Comparison of ENCODE assay signal across 16 cellular contexts in the genomic region with DNA sequence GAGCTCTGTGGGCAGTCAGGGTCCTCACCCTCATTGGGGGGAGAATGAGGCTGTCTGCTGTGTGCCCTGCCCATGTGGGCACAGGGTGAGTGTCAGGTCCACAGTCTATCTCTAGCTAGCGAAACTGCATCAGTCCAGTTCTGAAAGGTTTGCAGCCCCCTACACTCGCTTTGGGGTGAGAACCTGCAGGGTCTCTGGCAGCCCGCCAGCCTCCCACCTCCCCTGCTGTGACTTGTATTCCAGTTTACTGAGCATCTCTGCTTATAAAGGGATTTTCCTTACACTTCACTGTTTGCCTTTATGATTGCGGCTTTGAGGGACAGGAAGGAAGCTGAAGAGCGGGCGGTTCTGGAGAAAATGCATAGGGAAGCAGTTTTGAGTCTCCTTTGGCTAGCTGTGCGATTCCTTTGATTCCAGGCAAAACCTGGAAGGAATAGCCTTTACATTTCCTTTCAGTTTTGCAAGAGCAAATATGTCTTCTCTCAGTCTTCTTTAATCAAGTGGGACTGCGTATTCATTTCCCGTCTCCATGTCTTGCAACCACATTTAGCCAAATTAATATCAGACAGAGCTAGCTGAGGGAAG.
A peak's percentile ranks its signal among the peaks of the same experiment; 100 is the strongest.
DNase-seq lines count a peak whose midpoint lies in the region; ATAC-seq and TF ChIP-seq lines count a peak whose summit lies in the region.
"Had no signal": no experiment of that assay in that cellular context is flagged by ENCODE, and none has a peak within 500 bp of the region (broad histone marks: within the 10 kb centered on the region; RNA-seq: fewer than 3 reads in every experiment).

No MANE protein-coding gene starts in this region.

- no peaks in the 10 kb centered on the region for H3K9me3 Mint-ChIP-seq in activated T-cell treated with anti-CD3 and anti-CD28 coated beads, Interleukin-2, amount 50 U/mL, for 24 hours
- no peaks in the 10 kb centered on the region for H3K9me3 Mint-ChIP-seq in activated T-cell treated with anti-CD3 and anti-CD28 coated beads, Interleukin-2, amount 50 U/mL, for 72 hours
- H3K9me3 Mint-ChIP-seq in stimulated activated naive B cell treated with anti-CD40 and anti-IgM and Interleukin-4, amounts not matched to agents 10 μg/mL and 1 μg/mL and 100 μg/mL, for 72 hours: no peaks in the 10 kb centered on the region
- no peaks in the 10 kb centered on the region for H3K9me3 Mint-ChIP-seq in activated CD4-positive, alpha-beta memory T cell treated with anti-CD3 and anti-CD28 coated beads, Interleukin-2, amount 10 ng/mL, durations not matched to agents 7 days and 5 days
- H3K9me3 Mint-ChIP-seq: activated B cell treated with CpG ODN at 0.5 μM for 24 hours had no signal

- no peak for DNase-seq in activated T-cell treated with anti-CD3 and anti-CD28 coated beads, Interleukin-2, amount 50 U/mL, for 24 hours
- DNase-seq in activated T-cell treated with anti-CD3 and anti-CD28 coated beads, Interleukin-2, amount 50 U/mL, for 72 hours: no peak
- DNase-seq in astrocyte of the spinal cord (ENCODE audit: low read depth, low spot score): peak; percentile 27
- DNase-seq in hepatocyte (ENCODE audit: low spot score): no peak
- no peak for DNase-seq in stimulated activated naive B cell treated with anti-CD40 and anti-IgM and Interleukin-4, amounts not matched to agents 10 μg/mL and 1 μg/mL and 100 μg/mL, for 72 hours
- DNase-seq in posterior vena cava (ENCODE audit: low spot score): no peak
- no peak for DNase-seq in activated CD4-positive, alpha-beta memory T cell treated with anti-CD3 and anti-CD28 coated beads, Interleukin-2, amount 10 ng/mL, durations not matched to agents 7 days and 5 days
- no peak for DNase-seq in stimulated activated CD8-positive, alpha-beta memory T cell treated with anti-CD3 and anti-CD28 coated beads, Interleukin-4, amount 100 ng/mL, for 48 hours
- DNase-seq: activated B cell treated with CpG ODN at 0.5 μM for 24 hours; amniotic stem cell; effector CD8-positive, alpha-beta T cell; hippocampal formation; mammary epithelial cell; MV-4-11; NCI-H345 had no signal

- peak overlapping the region; percentile 48 for H3K4me2 ChIP-seq in hepatocyte
- H3K4me2 ChIP-seq: smooth muscle cell had no signal

- H3K27me3 Mint-ChIP-seq in activated T-cell treated with anti-CD3 and anti-CD28 coated beads, Interleukin-2, amount 50 U/mL, for 24 hours: no peaks in the 10 kb centered on the region
- H3K27me3 Mint-ChIP-seq in activated T-cell treated with anti-CD3 and anti-CD28 coated beads, Interleukin-2, amount 50 U/mL, for 72 hours (ENCODE audit: low read depth): no peaks in the 10 kb centered on the region
- no peaks in the 10 kb centered on the region for H3K27me3 Mint-ChIP-seq in stimulated activated naive B cell treated with anti-CD40 and anti-IgM and Interleukin-4, amounts not matched to agents 10 μg/mL and 1 μg/mL and 100 μg/mL, for 72 hours
- H3K27me3 Mint-ChIP-seq in activated CD4-positive, alpha-beta memory T cell treated with anti-CD3 and anti-CD28 coated beads, Interleukin-2, amount 10 ng/mL, durations not matched to agents 7 days and 5 days: no peaks in the 10 kb centered on the region
- H3K27me3 Mint-ChIP-seq: activated B cell treated with CpG ODN at 0.5 μM for 24 hours had no signal

- H3K9me2 ChIP-seq in hepatocyte (replicated peaks; ENCODE audit: insufficient read depth): no peaks in the 10 kb centered on the region

- no peaks in the 10 kb centered on the region for H3K27me3 ChIP-seq in hepatocyte

- CTCF ChIA-PET in activated CD4-positive, alpha-beta memory T cell treated with anti-CD3 and anti-CD28 coated beads, Interleukin-2, amount 10 ng/mL, durations not matched to agents 7 days and 5 days (lab: Charles Lee): interaction anchor here (0.9 to 1.4 kb wide), 4 partner anchors 56 to 347 kb away, joined by 3 read pairs; no protein-coding TSS in a partner anchor

- POLR2A ChIA-PET in activated CD4-positive, alpha-beta memory T cell treated with anti-CD3 and anti-CD28 coated beads, Interleukin-2, amount 10 ng/mL, durations not matched to agents 7 days and 5 days (lab: Charles Lee): interaction anchor here (1.4 to 1.6 kb wide), 2 partner anchors 16 to 74 kb away, joined by 3 to 4 read pairs; no protein-coding TSS in a partner anchor

- in situ Hi-C loops in astrocyte of the spinal cord (cut with HindIII; ENCODE audit: low sequenced_read_pairs): loop anchor here (10.0 kb wide), 1 partner anchor 74 kb away; a partner anchor contains a TSS

- peaks cover 36% of the 10 kb centered on the region for H3K79me2 ChIP-seq in hepatocyte

- peaks cover 4% of the 10 kb centered on the region for H4K20me1 ChIP-seq in hepatocyte (ENCODE audit: insufficient read depth, poor library complexity, severe bottlenecking)

- H3K4me3 ChIP-seq in astrocyte of the spinal cord (ENCODE audit: low read depth, low read length): no peak overlapping the region
- no peak overlapping the region for H3K4me3 ChIP-seq in hepatocyte
- H3K4me3 ChIP-seq: smooth muscle cell had no signal

- no peaks in the 10 kb centered on the region for H3K36me3 ChIP-seq in hepatocyte (replicated peaks; ENCODE audit: insufficient read depth, low read depth)

- H2AFZ ChIP-seq in hepatocyte: no peak overlapping the region

- intact Hi-C loops in posterior vena cava (cut with DNase I): no loop called here

- H3K9me3 ChIP-seq in hepatocyte (ENCODE audit: low read depth): no peaks in the 10 kb centered on the region

- H3K4me1 Mint-ChIP-seq in activated T-cell treated with anti-CD3 and anti-CD28 coated beads, Interleukin-2, amount 50 U/mL, for 24 hours (ENCODE audit: low read depth): peaks cover 18% of the 10 kb centered on the region
- H3K4me1 Mint-ChIP-seq in activated T-cell treated with anti-CD3 and anti-CD28 coated beads, Interleukin-2, amount 50 U/mL, for 72 hours (ENCODE audit: low read depth): peaks cover 20% of the 10 kb centered on the region
- H3K4me1 Mint-ChIP-seq in stimulated activated naive B cell treated with anti-CD40 and anti-IgM and Interleukin-4, amounts not matched to agents 10 μg/mL and 1 μg/mL and 100 μg/mL, for 72 hours: peaks cover 4 to 14% of the 10 kb centered on the region in 2 donors
- H3K4me1 Mint-ChIP-seq in activated CD4-positive, alpha-beta memory T cell treated with anti-CD3 and anti-CD28 coated beads, Interleukin-2, amount 10 ng/mL, durations not matched to agents 7 days and 5 days: peaks cover 21% of the 10 kb centered on the region
- H3K4me1 Mint-ChIP-seq: activated B cell treated with CpG ODN at 0.5 μM for 24 hours had no signal

- peak overlapping the region; percentile 31 for H3K27ac ChIP-seq in hepatocyte

- ATAC-seq in activated T-cell treated with anti-CD3 and anti-CD28 coated beads, Interleukin-2, amount 50 U/mL, for 72 hours (replicated peaks in 1 of 2): no peak
- ATAC-seq in stimulated activated naive B cell treated with anti-CD40 and anti-IgM and Interleukin-4, amounts not matched to agents 10 μg/mL and 1 μg/mL and 100 μg/mL, for 72 hours (replicated peaks): peak; percentile 4 to 7

- peak overlapping the region; percentile 71 for H3K27ac Mint-ChIP-seq in activated T-cell treated with anti-CD3 and anti-CD28 coated beads, Interleukin-2, amount 50 U/mL, for 24 hours
- H3K27ac Mint-ChIP-seq in activated T-cell treated with anti-CD3 and anti-CD28 coated beads, Interleukin-2, amount 50 U/mL, for 72 hours: no peak overlapping the region
- H3K27ac Mint-ChIP-seq in stimulated activated naive B cell treated with anti-CD40 and anti-IgM and Interleukin-4, amounts not matched to agents 10 μg/mL and 1 μg/mL and 100 μg/mL, for 72 hours: peak overlapping the region; percentile 73
- H3K27ac Mint-ChIP-seq in activated CD4-positive, alpha-beta memory T cell treated with anti-CD3 and anti-CD28 coated beads, Interleukin-2, amount 10 ng/mL, durations not matched to agents 7 days and 5 days: no peak overlapping the region
- H3K27ac Mint-ChIP-seq: activated B cell treated with CpG ODN at 0.5 μM for 24 hours had no signal

- TF ChIP-seq CTCF in astrocyte of the spinal cord (IDR thresholded peaks at IDR 0.05; ENCODE audit: low read depth, low read length) (no peak), hepatocyte (IDR thresholded peaks at IDR 0.05; ENCODE audit: poor library complexity) (no peak)

- WGBS in hepatocyte (ENCODE audit: low lambda C conversion rate, missing lambda C conversion rate): 62% methylated on average over 9 of the region's 9 CpGs

- H3K36me3 Mint-ChIP-seq in activated T-cell treated with anti-CD3 and anti-CD28 coated beads, Interleukin-2, amount 50 U/mL, for 24 hours (ENCODE audit: low read depth): no peaks in the 10 kb centered on the region
- H3K36me3 Mint-ChIP-seq in activated T-cell treated with anti-CD3 and anti-CD28 coated beads, Interleukin-2, amount 50 U/mL, for 72 hours (ENCODE audit: insufficient read depth in 2 of 2): no peaks in the 10 kb centered on the region
- H3K36me3 Mint-ChIP-seq in stimulated activated naive B cell treated with anti-CD40 and anti-IgM and Interleukin-4, amounts not matched to agents 10 μg/mL and 1 μg/mL and 100 μg/mL, for 72 hours: peaks cover 0 to 2% of the 10 kb centered on the region in 2 donors
- H3K36me3 Mint-ChIP-seq in activated CD4-positive, alpha-beta memory T cell treated with anti-CD3 and anti-CD28 coated beads, Interleukin-2, amount 10 ng/mL, durations not matched to agents 7 days and 5 days (ENCODE audit: low read depth): no peaks in the 10 kb centered on the region

- H3K4me1 ChIP-seq in hepatocyte (ENCODE audit: insufficient read depth): peaks cover 6% of the 10 kb centered on the region

- no peak overlapping the region for H3K4me3 Mint-ChIP-seq in activated T-cell treated with anti-CD3 and anti-CD28 coated beads, Interleukin-2, amount 50 U/mL, for 24 hours
- H3K4me3 Mint-ChIP-seq in activated T-cell treated with anti-CD3 and anti-CD28 coated beads, Interleukin-2, amount 50 U/mL, for 72 hours: no peak overlapping the region
- H3K4me3 Mint-ChIP-seq in stimulated activated naive B cell treated with anti-CD40 and anti-IgM and Interleukin-4, amounts not matched to agents 10 μg/mL and 1 μg/mL and 100 μg/mL, for 72 hours: no peak overlapping the region
- H3K4me3 Mint-ChIP-seq in activated CD4-positive, alpha-beta memory T cell treated with anti-CD3 and anti-CD28 coated beads, Interleukin-2, amount 10 ng/mL, durations not matched to agents 7 days and 5 days: no peak overlapping the region
- H3K4me3 Mint-ChIP-seq: activated B cell treated with CpG ODN at 0.5 μM for 24 hours had no signal

Comparison
In these comparisons a context has a peak if more than half of its experiments do, and no peak if none do; other contexts are left out.
1. H3K27ac Mint-ChIP-seq: peak in activated T-cell treated with anti-CD3 and anti-CD28 coated beads, Interleukin-2, amount 50 U/mL, for 24 hours (single experiment) and stimulated activated naive B cell treated with anti-CD40 and anti-IgM and Interleukin-4, amounts not matched to agents 10 μg/mL and 1 μg/mL and 100 μg/mL, for 72 hours (single experiment); none in activated T-cell treated with anti-CD3 and anti-CD28 coated beads, Interleukin-2, amount 50 U/mL, for 72 hours (single experiment) and activated CD4-positive, alpha-beta memory T cell treated with anti-CD3 and anti-CD28 coated beads, Interleukin-2, amount 10 ng/mL, durations not matched to agents 7 days and 5 days (single experiment).
2. ATAC-seq: peak in stimulated activated naive B cell treated with anti-CD40 and anti-IgM and Interleukin-4, amounts not matched to agents 10 μg/mL and 1 μg/mL and 100 μg/mL, for 72 hours (2 of 2); none in activated T-cell treated with anti-CD3 and anti-CD28 coated beads, Interleukin-2, amount 50 U/mL, for 72 hours (0 of 2).